ENCODE assay signal across 17 cellular contexts in the genomic region with DNA sequence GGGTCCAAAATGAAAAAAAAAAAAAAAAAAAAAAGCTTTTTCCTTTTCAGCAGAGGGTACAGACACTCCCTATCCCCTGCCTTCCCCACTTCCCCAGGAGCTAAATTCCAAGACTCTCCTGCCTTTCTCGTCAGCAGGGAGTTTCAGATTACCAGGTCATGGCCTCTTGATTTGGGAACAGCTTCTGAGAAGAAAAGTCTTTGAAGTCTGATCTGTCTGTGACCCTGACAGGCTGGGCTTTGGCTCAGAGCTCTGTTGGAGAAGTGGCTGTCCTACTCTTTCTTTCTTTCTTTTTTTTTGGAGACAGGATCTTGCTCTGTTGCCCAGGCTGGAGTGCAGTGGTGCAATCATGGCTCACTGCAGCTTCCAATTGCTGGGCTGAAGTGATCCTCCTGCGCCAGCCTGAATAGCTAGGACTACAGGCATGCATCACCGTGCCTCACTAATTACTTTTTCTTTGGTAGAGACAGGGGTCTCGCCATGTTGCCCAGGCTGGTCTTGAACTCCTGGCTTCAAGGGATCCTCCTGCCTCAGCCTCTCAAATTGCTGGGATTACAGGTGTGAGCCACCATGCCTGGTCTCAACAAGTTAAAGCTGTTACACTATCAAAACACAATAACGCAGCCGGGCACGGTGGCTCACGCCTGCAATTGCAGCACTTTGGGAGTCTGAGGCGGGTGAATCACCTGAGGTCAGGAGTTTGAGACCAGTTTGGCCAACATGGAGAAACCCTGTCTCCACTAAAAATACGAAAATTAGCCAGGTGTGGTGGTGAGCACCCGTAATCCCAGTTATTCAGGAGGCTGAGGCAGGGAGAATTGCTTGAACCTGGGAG. TPM values are rescaled to one million over a fixed set of nuclear protein-coding genes. Genes with fewer than 3 reads are reported as not detected.
A peak's percentile ranks its signal among the peaks of the same experiment; 100 is the strongest.
DNase-seq lines count a peak whose midpoint lies in the region; ATAC-seq, FAIRE-seq and TF ChIP-seq lines count a peak whose summit lies in the region.
"Had no signal": no experiment of that assay in that cellular context is flagged by ENCODE, and none has a peak within 500 bp of the region (broad histone marks: within the 10 kb centered on the region; RNA-seq: fewer than 3 reads in every experiment).

No MANE protein-coding gene starts in this region.

- no peaks in the 10 kb centered on the region for H3K79me1 ChIP-seq in neuronal stem cell (ENCODE audit: low read depth, low read length)

- H3K18ac ChIP-seq in neuronal stem cell (ENCODE audit: low read length), result no peak overlapping the region

- H3K9ac ChIP-seq in HepG2 (ENCODE audit: insufficient read depth, low read depth, low read length) (no peak overlapping the region), K562 (ENCODE audit: insufficient read depth in 1 of 2, low read depth in 2 of 2, low read length in 2 of 2) (no peak overlapping the region), neuronal stem cell (ENCODE audit: low read depth, low read length, poor library complexity) (peak overlapping the region; percentile 30)

- H3K27me3 ChIP-seq in HepG2 (ENCODE audit: control insufficient read depth in 1 of 2, insufficient read depth in 2 of 2, low read length in 2 of 2), result no peaks in the 10 kb centered on the region
- H3K27me3 ChIP-seq in right lobe of liver, result no peaks in the 10 kb centered on the region
- H3K27me3 ChIP-seq in K562 (ENCODE audit: control insufficient read depth in 2 of 2, insufficient read depth in 2 of 2, low read length in 2 of 2), result peaks cover 26 to 75% of the 10 kb centered on the region in 2 experiments; a peak in 4 of 5 replicates
- no peaks in the 10 kb centered on the region for H3K27me3 ChIP-seq in neuronal stem cell (ENCODE audit: control insufficient read depth in 3 of 3, insufficient read depth in 3 of 3, low read depth in 1 of 3, low read length in 3 of 3)

- H3K14ac ChIP-seq in neuronal stem cell (ENCODE audit: low read length), result no peak overlapping the region

- intact Hi-C loops in HepG2 (cut with micrococcal nuclease; ENCODE audit: unreplicated experiment), result no loop called here
- intact Hi-C loops in right lobe of liver (cut with DNase I), result no loop called here
- intact Hi-C loops in K562 (cut with micrococcal nuclease), result no loop called here
- intact Hi-C loops in lower leg skin (cut with DNase I; ENCODE audit: low total_unique reads), result no loop called here

- POLR2A ChIA-PET in HepG2 (lab: Yijun Ruan, JAX), result no interaction called here
- POLR2A ChIA-PET in K562 (lab: Yijun Ruan, JAX), result interaction anchor here (0.6 to 0.8 kb wide), 3 partner anchors 8 to 362 kb away, joined by 3 to 4 read pairs (median 3); no protein-coding TSS in a partner anchor

- H3K23ac ChIP-seq in neuronal stem cell (ENCODE audit: low read depth, low read length, poor library complexity), result no peak overlapping the region

- TF ChIP-seq POLR2A in HepG2 (IDR thresholded peaks at IDR 0.05; ENCODE audit: insufficient read depth in 1 of 2, low read depth in 2 of 2, low read length in 2 of 2) (no peak), right lobe of liver (IDR thresholded peaks at IDR 0.05) (no peak), K562 (conservative IDR thresholded peaks at IDR 0.05) (no peak), lower leg skin (IDR thresholded peaks at IDR 0.05) (no peak)

- WGBS in HepG2 (ENCODE audit: low lambda C conversion rate), result 71% methylated on average over 11 of the region's 11 CpGs
- WGBS in right lobe of liver (ENCODE audit: insufficient coverage, low coverage, low lambda C conversion rate, missing lambda C conversion rate), result 83% methylated on average over 7 of the region's 11 CpGs
- WGBS in K562 (ENCODE audit: insufficient coverage, low coverage, missing lambda C conversion rate), result 4% methylated on average over 11 of the region's 11 CpGs
- no CpG with 5 or more reads among the region's 11 CpGs for WGBS in neuronal stem cell (ENCODE audit: extremely low coverage in 2 of 2, insufficient read length in 2 of 2, insufficient replicate concordance in 1 of 2), 2 donors
- WGBS in lower leg skin, 2 donors, result 85 to 91% methylated on average over 10 to 11 of the region's 11 CpGs

- H3K4me1 ChIP-seq in HepG2 (ENCODE audit: insufficient read depth, low read length) (no peaks in the 10 kb centered on the region), right lobe of liver (no peaks in the 10 kb centered on the region), K562 (replicated peaks in 1 of 2; ENCODE audit: control insufficient read depth in 2 of 2, insufficient read depth in 2 of 2, low read length in 2 of 2) (peaks cover 0 to 7% of the 10 kb centered on the region in 2 experiments; a peak in 2 of 5 replicates), neuronal stem cell (ENCODE audit: control insufficient read depth in 2 of 2, insufficient read depth in 1 of 2, low read depth in 1 of 2, low read length in 2 of 2) (no peaks in the 10 kb centered on the region)

- H2BK15ac ChIP-seq in neuronal stem cell (ENCODE audit: low read length), result no peak overlapping the region

- no peak for TF ChIP-seq RAD21 in HepG2 (CRISPR knock-in tag; IDR thresholded peaks at IDR 0.05)
- TF ChIP-seq RAD21 in K562 (CRISPR knock-in tag; conservative IDR thresholded peaks at IDR 0.05 in 1 of 2, IDR thresholded peaks at IDR 0.05 in 1 of 2), result no peak

- H4K20me1 ChIP-seq in HepG2 (ENCODE audit: insufficient read depth, low read length) (no peaks in the 10 kb centered on the region), K562 (replicated peaks; ENCODE audit: control insufficient read depth, insufficient read depth, low read length) (0 out of 2 replicates have a peak, but pooled peaks cover 4% of the 10 kb centered on the region)

- H3K9me1 ChIP-seq in K562 (ENCODE audit: control insufficient read depth, insufficient read depth, low read length), result no peaks in the 10 kb centered on the region

- no peak overlapping the region for H2BK5ac ChIP-seq in neuronal stem cell (ENCODE audit: low read length)

- H3K36me3 ChIP-seq in HepG2 (replicated peaks in 1 of 2; ENCODE audit: control insufficient read depth in 1 of 2, insufficient read depth in 2 of 2, low read length in 2 of 2), result no peaks in the 10 kb centered on the region
- H3K36me3 ChIP-seq in right lobe of liver, result no peaks in the 10 kb centered on the region
- no peaks in the 10 kb centered on the region for H3K36me3 ChIP-seq in K562 (ENCODE audit: control insufficient read depth, insufficient read depth, low read length)
- H3K36me3 ChIP-seq in neuronal stem cell (replicated peaks in 1 of 2; ENCODE audit: control insufficient read depth in 2 of 2, insufficient read depth in 2 of 2, low read length in 2 of 2), result peaks cover 1 to 8% of the 10 kb centered on the region in 2 donors

- no peak overlapping the region for H3K27ac ChIP-seq in HepG2 (ENCODE audit: extremely low read length, insufficient read depth, low read length)
- no peak overlapping the region for H3K27ac ChIP-seq in right lobe of liver
- H3K27ac ChIP-seq in K562 (ENCODE audit: extremely low read depth, low read depth, low read length), result no peak overlapping the region
- no peak overlapping the region for H3K27ac ChIP-seq in neuronal stem cell (replicated peaks; ENCODE audit: low read length)
- H3K27ac ChIP-seq: 22Rv1, HL-60 had no signal

- TF ChIP-seq CTCF in HepG2 (CRISPR knock-in tag; IDR thresholded peaks at IDR 0.05) (no peak), right lobe of liver (IDR thresholded peaks at IDR 0.05) (no peak), K562 (IDR thresholded peaks at IDR 0.05 in 2 of 3, conservative IDR thresholded peaks at IDR 0.05 in 1 of 3; ENCODE audit: insufficient read depth in 2 of 3, low read depth in 1 of 3, low read length in 3 of 3) (no peak), GM13976 (IDR thresholded peaks at IDR 0.05; ENCODE audit: borderline replicate concordance, control extremely low read depth, extremely low read depth, insufficient read depth, missing control alignments) (no peak), lower leg skin (IDR thresholded peaks at IDR 0.05) (no peak)

- no peak overlapping the region for H2AFZ ChIP-seq in HepG2 (ENCODE audit: low read length)
- H2AFZ ChIP-seq in K562 (ENCODE audit: low read depth, low read length), result no peak overlapping the region
- no peak overlapping the region for H2AFZ ChIP-seq in neuronal stem cell (ENCODE audit: low read length)

- no peak overlapping the region for H4K8ac ChIP-seq in neuronal stem cell (ENCODE audit: low read depth, low read length)

- H3K9me3 ChIP-seq in HepG2 (ENCODE audit: low read length) (no peaks in the 10 kb centered on the region), right lobe of liver (no peaks in the 10 kb centered on the region), K562 (replicated peaks; ENCODE audit: control insufficient read depth, insufficient read depth, low read depth, low read length) (no peaks in the 10 kb centered on the region), neuronal stem cell (replicated peaks in 1 of 2; ENCODE audit: control insufficient read depth in 2 of 2, insufficient read depth in 1 of 2, low read depth in 1 of 2, low read length in 2 of 2) (no peaks in the 10 kb centered on the region)
- H3K9me3 ChIP-seq: Caco-2 had no signal

- BruUV-seq in HepG2 (replicated peaks; lab: Mats Ljungman, UMichigan) (no TSS peak), K562 (replicated peaks; lab: Mats Ljungman, UMichigan) (no TSS peak)

- no peak overlapping the region for H2BK120ac ChIP-seq in neuronal stem cell (ENCODE audit: low read depth, low read length)

- H4K91ac ChIP-seq in neuronal stem cell (ENCODE audit: low read depth, low read length, poor library complexity), result no peak overlapping the region

- no peak overlapping the region for H3K4me2 ChIP-seq in HepG2 (ENCODE audit: low read depth, low read length)
- H3K4me2 ChIP-seq in K562 (ENCODE audit: insufficient read depth, low read length), result no peak overlapping the region
- no peak overlapping the region for H3K4me2 ChIP-seq in neuronal stem cell (ENCODE audit: insufficient read depth, low read length, poor library complexity, severe bottlenecking)

- H2AK5ac ChIP-seq in neuronal stem cell (ENCODE audit: low read depth, low read length), result no peak overlapping the region

- in situ Hi-C loops in HepG2 (cut with HindIII; ENCODE audit: extremely low pct_ligation_motif_present, low pct_unique_long_range_greater_than_20kb), result no loop called here
- in situ Hi-C loops in K562 (cut with MboI), result no loop called here
- in situ Hi-C loops in GM13976 (cut with MboI; ENCODE audit: low sequenced_read_pairs, unreplicated experiment), result no loop called here

- H3K79me2 ChIP-seq in HepG2 (ENCODE audit: insufficient read depth, low read length) (no peaks in the 10 kb centered on the region), K562 (ENCODE audit: control insufficient read depth, insufficient read depth, low read length) (no peaks in the 10 kb centered on the region)

- no peak for ATAC-seq in HepG2
- ATAC-seq in right lobe of liver, result no peak
- no peak for ATAC-seq in K562
- ATAC-seq: CD8-positive, alpha-beta T cell; GM12878 had no signal

- H3K4ac ChIP-seq in neuronal stem cell (ENCODE audit: low read length), result no peak overlapping the region

- H2BK12ac ChIP-seq in neuronal stem cell (ENCODE audit: low read length), result no peak overlapping the region

- FAIRE-seq in HepG2 (lab: Jason Lieb, UNC) (no peak), K562 (lab: Jason Lieb, UNC) (no peak)
- FAIRE-seq: GM12878 had no signal

- CTCF ChIA-PET in HepG2 (lab: Yijun Ruan, JAX; ENCODE audit: low intra/inter-chr PET ratio, low total read pairs) (no interaction called here), K562 (lab: Yijun Ruan, JAX; ENCODE audit: low intra/inter-chr PET ratio) (no interaction called here)

- DNase-seq in HepG2 (ENCODE audit: low spot score) (no peak), right lobe of liver (no peak), K562 (ENCODE audit: extremely low read depth in 1 of 4, low spot score in 3 of 4) (no peak), neuronal stem cell (ENCODE audit: low spot score) (no peak), NCI-H82 (lab: John Stamatoyannopoulos, UW) (no peak), GM13976 (ENCODE audit: low spot score) (no peak), lower leg skin (ENCODE audit: low spot score in 2 of 2) (no peak)
- DNase-seq: CD8-positive, alpha-beta T cell; DND-41; HCEC 1CT; KG1 had no signal

- TF ChIP-seq EP300 in HepG2 (IDR thresholded peaks at IDR 0.05; ENCODE audit: low read depth in 2 of 2, low read length in 2 of 2) (no peak), HepG2 (CRISPR knock-in tag; IDR thresholded peaks at IDR 0.05; ENCODE audit: borderline replicate concordance) (no peak), K562 (IDR thresholded peaks at IDR 0.05; ENCODE audit: low read length) (no peak)

- no peak overlapping the region for H3K4me3 ChIP-seq in HepG2 (replicated peaks in 1 of 3; ENCODE audit: insufficient read depth in 1 of 3, low read depth in 2 of 3, low read length in 3 of 3)
- no peak overlapping the region for H3K4me3 ChIP-seq in right lobe of liver
- no peak overlapping the region for H3K4me3 ChIP-seq in K562
- no peak overlapping the region for H3K4me3 ChIP-seq in neuronal stem cell (ENCODE audit: low read length in 2 of 2)
- no peak overlapping the region for H3K4me3 ChIP-seq in lower leg skin (ENCODE audit: low read depth, poor library complexity, severe bottlenecking)
- H3K4me3 ChIP-seq: GM12878 had no signal

RNA-seq across cellular contexts. Expression of a gene that starts 59.9 kb away (rescaled TPM):
- total RNA-seq in HepG2 (2016; rRNA removed; fragmentation: Illumina TruSeq; extraction: Trizol), result 3.9 and 9.2 TPM in 2 replicates
- total RNA-seq in HepG2 (2016; cell fraction: cytosol; rRNA removed; fragmentation: Illumina TruSeq; extraction: Trizol; ENCODE audit: low read depth), result 0.62 and 0.81 TPM in 2 replicates
- total RNA-seq in HepG2 (2016; cell fraction: insoluble cytoplasmic fraction; rRNA removed; fragmentation: Illumina TruSeq; extraction: Trizol), result 3.5 and 9.3 TPM in 2 replicates
- 1.7 and 2.1 TPM in 2 replicates for total RNA-seq in HepG2 (2016; cell fraction: membrane; rRNA removed; fragmentation: Illumina TruSeq; extraction: Trizol)
- total RNA-seq in HepG2 (2016; cell fraction: nucleus; rRNA removed; fragmentation: Illumina TruSeq; extraction: Trizol), result 8.2 and 9.3 TPM in 2 replicates
- 6.8 and 7.8 TPM in 2 replicates for polyA plus RNA-seq in HepG2 (2011; rRNA removed)
- polyA plus RNA-seq in HepG2 (2011; cell fraction: cytosol; rRNA removed), result 5.6 and 9.2 TPM in 2 replicates
- polyA plus RNA-seq in HepG2 (2011; cell fraction: nucleus; rRNA removed), result 13.0 and 14.5 TPM in 2 replicates
- polyA plus RNA-seq in HepG2 (2012), result 2.6 and 3.4 TPM in 2 replicates
- polyA plus RNA-seq in HepG2 (2016; cell fraction: cytosol; fragmentation: Illumina TruSeq; extraction: Trizol; ENCODE audit: low read depth), result 0.67 and 0.85 TPM in 2 replicates
- polyA plus RNA-seq in HepG2 (2016; cell fraction: insoluble cytoplasmic fraction; fragmentation: Illumina TruSeq; extraction: Trizol; ENCODE audit: low read depth), result 3.9 and 4.7 TPM in 2 replicates
- 1.2 and 1.4 TPM in 2 replicates for polyA plus RNA-seq in HepG2 (2016; cell fraction: membrane; fragmentation: Illumina TruSeq; extraction: Trizol; ENCODE audit: low read depth)
- polyA plus RNA-seq in HepG2 (2016; cell fraction: nucleus; fragmentation: Illumina TruSeq; extraction: Trizol; ENCODE audit: insufficient read depth, low read depth), result 21.1 and 25.2 TPM in 2 replicates
- polyA minus RNA-seq in HepG2 (2011; rRNA and poly(A)+ RNA removed; ENCODE audit: low replicate concordance), result 0.37 and 7.5 TPM in 2 replicates
- 2.8 and 4.2 TPM in 2 replicates for polyA minus RNA-seq in HepG2 (2011; cell fraction: cytosol; rRNA and poly(A)+ RNA removed)
- 1.2 and 1.5 TPM in 2 replicates for polyA minus RNA-seq in HepG2 (2011; cell fraction: nucleus; rRNA and poly(A)+ RNA removed)
- total RNA-seq in right lobe of liver, result 1 to 10 TPM; 1.4 to 5.4 (median 3.0) TPM
- total RNA-seq in K562 (2011; cell fraction: chromatin; rRNA removed; ENCODE audit: low replicate concordance), result not detected in 2 replicates
- not detected in 2 replicates for total RNA-seq in K562 (2011; cell fraction: nucleolus; rRNA removed)
- total RNA-seq in K562 (2011; cell fraction: nucleoplasm; rRNA removed), result not detected in 2 replicates
- total RNA-seq in K562 (2014; rRNA removed), result 0.05 and 0.12 TPM in 2 replicates
- total RNA-seq in K562 (2014; rRNA removed; fragmentation: Illumina TruSeq; extraction: Trizol), result not detected in 2 replicates
- not detected in 2 replicates for total RNA-seq in K562 (2015; rRNA removed; fragmentation: Illumina TruSeq; extraction: Trizol)
- total RNA-seq in K562 (2021), result 0.09 and 0.16 TPM in 2 replicates
- polyA plus RNA-seq in K562 (2011; rRNA removed), result 0.04 TPM in 1 of 2 replicates, not detected in the other
- polyA plus RNA-seq in K562 (2011; cell fraction: cytosol; rRNA removed), result 0.01 TPM in 1 of 2 replicates, not detected in the other
- polyA plus RNA-seq in K562 (2011; cell fraction: nucleus; rRNA removed), result 0.07 and 0.11 TPM in 2 replicates
- 0.17 and 0.50 TPM in 2 replicates for polyA plus RNA-seq in K562 (2012)
- polyA plus RNA-seq in K562 (2014; fragmentation: Illumina TruSeq; extraction: Trizol), result 0.39 TPM in 1 of 2 replicates, not detected in the other
- not detected for polyA plus RNA-seq in K562 (2014; fragmentation: Nextera tagmentation; extraction: Ambion mirVana)
- polyA plus RNA-seq in K562 (2014; rRNA removed), result 0.04 TPM in 1 of 2 replicates, not detected in the other
- not detected in 2 replicates for polyA minus RNA-seq in K562 (2011; rRNA and poly(A)+ RNA removed)
- not detected in 2 replicates for polyA minus RNA-seq in K562 (2011; cell fraction: cytosol; rRNA and poly(A)+ RNA removed)
- polyA minus RNA-seq in K562 (2011; cell fraction: nucleus; rRNA and poly(A)+ RNA removed), result not detected in 2 replicates
- polyA plus RNA-seq in neuronal stem cell (2013, experiment 1 of 2), result 74.9 TPM
- polyA plus RNA-seq in neuronal stem cell (2013, experiment 2 of 2), result 74.1 TPM
- total RNA-seq in lower leg skin, result under 1 TPM in 1 of 4 donors, not detected in 3; 0.06 TPM
- total RNA-seq: CD8-positive, alpha-beta T cell; H4 had no signal
- polyA plus RNA-seq: CD14-positive monocyte, GM12878 had no signal
